ENCODE assay signal across 14 cellular contexts in the genomic region with DNA sequence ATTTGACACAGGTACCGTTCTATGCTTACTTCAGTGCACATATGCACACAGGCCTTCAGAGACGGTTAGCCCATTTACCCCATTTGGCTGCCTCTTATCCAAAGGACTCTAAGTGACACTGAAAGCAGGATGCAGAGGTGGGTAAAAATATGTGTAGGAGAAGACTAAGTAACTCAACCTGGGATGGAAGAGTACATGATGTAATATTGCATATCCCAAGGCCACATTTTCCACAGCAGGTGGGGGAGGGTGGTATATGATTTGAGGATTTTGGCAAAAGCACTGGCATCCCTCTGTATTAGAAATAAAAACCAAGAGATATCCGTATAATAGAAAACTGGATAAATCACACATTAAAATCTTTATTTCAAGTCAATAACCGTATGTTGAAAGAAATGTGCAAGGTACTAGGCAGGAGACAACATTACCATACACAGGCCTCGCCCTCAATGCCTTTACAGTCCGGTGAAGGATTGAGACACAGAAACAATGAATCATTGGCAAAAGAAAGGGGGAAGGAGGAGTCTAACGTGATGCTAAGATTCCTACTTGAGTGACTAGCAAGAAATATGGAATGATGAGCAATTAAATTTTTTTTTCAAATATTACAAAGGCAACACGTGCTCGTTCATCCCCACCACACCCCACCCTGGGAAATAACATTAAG.
A peak's percentile ranks its signal among the peaks of the same experiment; 100 is the strongest.
DNase-seq lines count a peak whose midpoint lies in the region; ATAC-seq and TF ChIP-seq lines count a peak whose summit lies in the region.
"Had no signal": no experiment of that assay in that cellular context is flagged by ENCODE, and none has a peak within 500 bp of the region (broad histone marks: within the 10 kb centered on the region; RNA-seq: fewer than 3 reads in every experiment).

No MANE protein-coding gene starts in this region.

- H3K9me3 ChIP-seq in SU-DHL-6 (ENCODE audit: insufficient read depth, low read length): no peaks in the 10 kb centered on the region
- no peaks in the 10 kb centered on the region for H3K9me3 ChIP-seq in gastrocnemius medialis
- H3K9me3 ChIP-seq: uterus had no signal

- TF ChIP-seq POLR2A in gastrocnemius medialis (IDR thresholded peaks at IDR 0.05): no peak

- 0 out of 2 replicates have a peak, but pooled peaks cover 16% of the 10 kb centered on the region for H3F3A ChIP-seq in SU-DHL-6 (ENCODE audit: insufficient read depth)

- in situ Hi-C loops in gastrocnemius medialis (cut with MboI; ENCODE audit: low sequenced_read_pairs in 4 of 4): no loop called here

- H3K4me1 ChIP-seq in gastrocnemius medialis: peaks cover 17% of the 10 kb centered on the region in 2 donors
- H3K4me1 ChIP-seq: uterus had no signal

- no peak overlapping the region for H3K4me2 ChIP-seq in SU-DHL-6 (ENCODE audit: low read depth, low read length, poor library complexity, severe bottlenecking)

- intact Hi-C loops in gastrocnemius medialis (cut with DNase I; ENCODE audit: low total_unique reads): loop anchor here (10.0 kb wide), 1 partner anchor 158 kb away; a partner anchor contains a TSS

- no peak overlapping the region for H2AFZ ChIP-seq in SU-DHL-6 (ENCODE audit: low read depth, low read length, severe bottlenecking)

- H3K9ac ChIP-seq in SU-DHL-6 (ENCODE audit: low read length): no peak overlapping the region

- no peaks in the 10 kb centered on the region for H3K27me3 ChIP-seq in SU-DHL-6 (ENCODE audit: low read length)
- H3K27me3 ChIP-seq in gastrocnemius medialis: no peaks in the 10 kb centered on the region
- H3K27me3 ChIP-seq: uterus had no signal

- H3K9me2 ChIP-seq in SU-DHL-6 (replicated peaks; ENCODE audit: insufficient read depth, low read length): no peaks in the 10 kb centered on the region

- DNase-seq in HK-2 (ENCODE audit: unreplicated experiment) (peak; percentile 44), fibroblast of the aortic adventitia (ENCODE audit: low read depth) (peak; percentile 33), gastrocnemius medialis (no peak), caudate nucleus (lab: John Stamatoyannopoulos, UW) (no peak), DMS153 treated with DMSO at 0.1 percent for 48 hours (lab: John Stamatoyannopoulos, UW; ENCODE audit: unreplicated experiment) (no peak), NCI-H526 (lab: John Stamatoyannopoulos, UW) (no peak), COLO668 (lab: John Stamatoyannopoulos, UW; ENCODE audit: unreplicated experiment) (no peak)
- DNase-seq: activated CD4-positive, alpha-beta T cell treated with anti-CD3 and anti-CD28 coated beads for 4 hours; activated T-cell treated with anti-CD3 and anti-CD28 coated beads, Interleukin-2, amount 50 U/mL, for 1 hour; kidney; NCI-H446 treated with DMSO at 0.1 percent for 48 hours; stimulated activated CD4-positive, alpha-beta T cell treated with anti-CD3 and anti-CD28 coated beads, Interleukin-2, amount 100 ng/mL, for 48 hours; uterus had no signal

- H3K27ac ChIP-seq in SU-DHL-6 (ENCODE audit: low read depth, low read length) (peak overlapping the region; percentile 40), gastrocnemius medialis (peak overlapping the region; percentile 16 to 61 (median 58)), caudate nucleus (ENCODE audit: low read depth, low read length) (no peak overlapping the region)
- H3K27ac ChIP-seq: uterus had no signal

- no peaks in the 10 kb centered on the region for H4K20me1 ChIP-seq in SU-DHL-6 (ENCODE audit: low read depth, low read length)

- no peak overlapping the region for H3K4me3 ChIP-seq in SU-DHL-6 (ENCODE audit: insufficient read depth, low read length, poor library complexity, severe bottlenecking)
- H3K4me3 ChIP-seq in fibroblast of the aortic adventitia (ENCODE audit: low read depth, low read length): no peak overlapping the region
- no peak overlapping the region for H3K4me3 ChIP-seq in gastrocnemius medialis
- H3K4me3 ChIP-seq: uterus had no signal

- no peaks in the 10 kb centered on the region for H3K79me2 ChIP-seq in SU-DHL-6 (ENCODE audit: insufficient read depth, low read length)

- H3K36me3 ChIP-seq in SU-DHL-6 (ENCODE audit: low read length) (no peaks in the 10 kb centered on the region), gastrocnemius medialis (no peaks in the 10 kb centered on the region)
- H3K36me3 ChIP-seq: uterus had no signal

- ATAC-seq in gastrocnemius medialis: no peak

- TF ChIP-seq CTCF in SU-DHL-6 (IDR thresholded peaks at IDR 0.05; ENCODE audit: insufficient read depth, low read length, poor library complexity, severe bottlenecking) (no peak), fibroblast of the aortic adventitia (IDR thresholded peaks at IDR 0.05; ENCODE audit: insufficient read depth, low read length) (no peak), gastrocnemius medialis (IDR thresholded peaks at IDR 0.05 in 4 of 5, conservative IDR thresholded peaks at IDR 0.05 in 1 of 5) (no peak)

Comparison
In these comparisons a context has a peak if more than half of its experiments do, and no peak if none do; other contexts are left out.
1. DNase-seq: peak in HK-2 (single experiment) and fibroblast of the aortic adventitia (single experiment); none in gastrocnemius medialis (0 of 2), caudate nucleus (0 of 61), DMS153 treated with DMSO at 0.1 percent for 48 hours (single experiment), NCI-H526 (0 of 2) and COLO668 (single experiment).